27 cellular contexts compared by ENCODE assay signal in genomic region chr9:27614551-27614950, GRCh38.
"Had no signal": no experiment of that assay in that cellular context is flagged by ENCODE, and none has a peak within 500 bp of the region (broad histone marks: within the 10 kb centered on the region; RNA-seq: fewer than 3 reads in every experiment).

No MANE protein-coding gene starts in this region.

- H3K36me3 ChIP-seq: colonic mucosa, esophagus muscularis mucosa, esophagus squamous epithelium, gastrocnemius medialis, gastroesophageal sphincter, heart left ventricle, heart right ventricle had no signal

- H3K4me1 ChIP-seq: colonic mucosa, esophagus muscularis mucosa, esophagus squamous epithelium, foreskin keratinocyte, gastrocnemius medialis, gastroesophageal sphincter, heart left ventricle, heart right ventricle had no signal

- H3K27ac ChIP-seq: colonic mucosa, coronary artery, dorsolateral prefrontal cortex, epithelial cell of prostate, esophagus muscularis mucosa, esophagus squamous epithelium, foreskin keratinocyte, gastrocnemius medialis, gastroesophageal sphincter, heart left ventricle, heart right ventricle had no signal

- FAIRE-seq: colon, endometrium, endothelial cell of umbilical vein, frontal cortex had no signal

- H3K9me3 ChIP-seq: colonic mucosa, esophagus muscularis mucosa, esophagus squamous epithelium, gastrocnemius medialis, gastroesophageal sphincter, heart left ventricle, heart right ventricle had no signal

- H3K4me3 ChIP-seq: colonic mucosa, coronary artery, dorsolateral prefrontal cortex, esophagus muscularis mucosa, esophagus squamous epithelium, gastrocnemius medialis, gastroesophageal sphincter, heart left ventricle, heart right ventricle had no signal

- H3K27me3 ChIP-seq: colonic mucosa, gastrocnemius medialis had no signal

- DNase-seq: colonic mucosa; cortex of kidney; dermis blood vessel endothelial cell; dorsolateral prefrontal cortex; effector CD4-positive, alpha-beta T cell; effector CD8-positive, alpha-beta T cell; effector memory CD4-positive, alpha-beta T cell; effector memory CD8-positive, alpha-beta T cell; endodermal cell; erythroblast; esophagus squamous epithelium; foreskin fibroblast; foreskin keratinocyte; foreskin melanocyte; gastrocnemius medialis; glutamatergic neuron; head of caudate nucleus; heart left ventricle; heart right ventricle had no signal
